13 cellular contexts compared by ENCODE assay signal in the genomic region with DNA sequence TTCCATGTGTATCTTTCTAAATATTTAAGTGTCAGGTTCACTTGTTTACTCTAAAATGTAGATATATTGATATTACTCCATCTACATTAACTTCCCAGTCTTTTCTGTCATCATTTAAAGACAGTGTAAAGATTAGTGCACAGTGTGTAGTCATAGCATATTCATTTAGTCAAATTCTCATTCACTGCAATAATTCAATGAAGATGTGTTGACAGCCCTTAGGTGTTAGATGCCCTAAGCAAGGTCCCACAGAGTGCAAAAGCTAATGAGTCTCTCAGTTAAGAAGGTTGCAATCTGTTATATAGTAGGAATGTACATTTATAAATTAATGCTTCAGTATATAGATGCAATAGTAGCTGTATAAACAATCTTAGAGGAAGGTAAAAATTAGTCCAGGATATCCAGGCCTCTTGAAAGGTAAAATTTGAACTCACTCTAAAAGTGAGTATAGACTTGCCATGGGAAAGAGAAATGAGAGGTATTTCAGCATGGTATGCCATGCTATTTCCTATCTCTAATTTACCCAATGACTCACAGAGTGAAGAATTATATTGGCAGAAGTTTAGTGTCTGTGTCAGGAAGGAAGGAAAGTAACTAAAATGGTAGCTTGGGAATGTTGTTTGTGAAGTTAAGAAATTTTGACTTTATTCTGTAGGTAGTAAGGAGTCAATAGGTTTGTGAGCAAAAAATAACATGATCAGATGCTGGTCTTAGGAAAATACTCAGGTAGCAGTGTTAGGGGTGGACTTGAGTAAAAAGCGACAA.
DNase-seq lines count a peak whose midpoint lies in the region; FAIRE-seq and TF ChIP-seq lines count a peak whose summit lies in the region.
"Had no signal": no experiment of that assay in that cellular context is flagged by ENCODE, and none has a peak within 500 bp of the region (broad histone marks: within the 10 kb centered on the region; RNA-seq: fewer than 3 reads in every experiment).

No MANE protein-coding gene starts in this region.

- H3K9me3 Mint-ChIP-seq in activated naive CD8-positive, alpha-beta T cell treated with anti-CD3 and anti-CD28 coated beads for 36 hours, result peaks cover 2% of the 10 kb centered on the region

- TF ChIP-seq POLR2A in GM12892 (IDR thresholded peaks at IDR 0.05; ENCODE audit: low read depth, low read length) (no peak), thyroid gland (IDR thresholded peaks at IDR 0.05) (no peak)

- DNase-seq in GM12892 (ENCODE audit: insufficient read length), result no peak
- no peak for DNase-seq in SK-N-SH
- DNase-seq in fibroblast of the aortic adventitia (ENCODE audit: low read depth), result peak; percentile 71
- peak; percentile 47 for DNase-seq in pulmonary artery endothelial cell (ENCODE audit: low read depth, low spot score)
- no peak for DNase-seq in thyroid gland
- DNase-seq in activated naive CD8-positive, alpha-beta T cell treated with anti-CD3 and anti-CD28 coated beads for 36 hours, result no peak
- DNase-seq in urothelium cell line (ENCODE audit: low spot score), result no peak
- DNase-seq in COLO668 (lab: John Stamatoyannopoulos, UW; ENCODE audit: unreplicated experiment), result no peak
- DNase-seq: activated T-cell treated with anti-CD3 and anti-CD28 coated beads, Interleukin-2, amount 50 U/mL, for 1 hour; NCI-H748 treated with DMSO at 0.1 percent for 48 hours; SIG-M5 had no signal

- TF ChIP-seq CTCF in SK-N-SH (IDR thresholded peaks at IDR 0.05) (no peak), fibroblast of the aortic adventitia (IDR thresholded peaks at IDR 0.05; ENCODE audit: insufficient read depth, low read length) (no peak), thyroid gland (IDR thresholded peaks at IDR 0.05) (no peak)

- intact Hi-C loops in thyroid gland (cut with DNase I), result no loop called here

- peaks cover 14% of the 10 kb centered on the region for H3F3A ChIP-seq in SK-N-SH (replicated peaks; ENCODE audit: insufficient read depth)

- CTCF ChIA-PET in SK-N-SH (lab: Yijun Ruan, JAX), result interaction anchor here (1.3 kb wide), 1 partner anchor 23 kb away, joined by 4 read pairs; no protein-coding TSS in a partner anchor

- peak overlapping the region; percentile 73; the same call in 1 of the 2 replicates for H2AFZ ChIP-seq in SK-N-SH (ENCODE audit: low read depth)

- FAIRE-seq in GM12892 (lab: Jason Lieb, UNC), result peak; percentile 50
- no peak for FAIRE-seq in urothelium cell line (lab: Jason Lieb, UNC)

- H3K4me1 Mint-ChIP-seq in activated naive CD8-positive, alpha-beta T cell treated with anti-CD3 and anti-CD28 coated beads for 36 hours, result no peaks in the 10 kb centered on the region

- H3K36me3 ChIP-seq in SK-N-SH (replicated peaks in 1 of 2; ENCODE audit: control insufficient read depth in 1 of 2, insufficient read depth in 2 of 2, low read length in 1 of 2) (no peaks in the 10 kb centered on the region), thyroid gland (no peaks in the 10 kb centered on the region)
- H3K36me3 ChIP-seq: ascending aorta had no signal

- H4K20me1 ChIP-seq in SK-N-SH (ENCODE audit: insufficient read depth), result no peaks in the 10 kb centered on the region

- no peaks in the 10 kb centered on the region for H3K79me2 ChIP-seq in SK-N-SH (ENCODE audit: insufficient read depth)

- H3K9me3 ChIP-seq in SK-N-SH (peaks cover 3% of the 10 kb centered on the region; the same call in 1 of the 2 replicates), thyroid gland (no peaks in the 10 kb centered on the region)
- H3K9me3 ChIP-seq: ascending aorta had no signal

- no peaks in the 10 kb centered on the region for H3K9me2 ChIP-seq in SK-N-SH

- H3K27me3 ChIP-seq in SK-N-SH (ENCODE audit: insufficient read depth) (no peaks in the 10 kb centered on the region), thyroid gland (no peaks in the 10 kb centered on the region)
- H3K27me3 ChIP-seq: ascending aorta had no signal

- H3K4me3 ChIP-seq in SK-N-SH (ENCODE audit: low read depth in 2 of 2, low read length in 1 of 2) (no peak overlapping the region), fibroblast of the aortic adventitia (ENCODE audit: low read depth, low read length) (no peak overlapping the region), thyroid gland (replicated peaks in 1 of 3) (no peak overlapping the region)
- H3K4me3 ChIP-seq: ascending aorta had no signal

- TF ChIP-seq EP300 in SK-N-SH (IDR thresholded peaks at IDR 0.05; ENCODE audit: borderline replicate concordance in 1 of 2, low read depth in 1 of 2, low read length in 1 of 2), result peak in 1 of 2 experiments; percentile 65; a peak in 2 of 4 replicates

- H3K27ac ChIP-seq in SK-N-SH (ENCODE audit: low read depth in 2 of 2, low read length in 1 of 2), result peak overlapping the region; percentile 69 to 74; a peak in 3 of 4 replicates
- H3K27ac ChIP-seq in thyroid gland, result no peak overlapping the region
- H3K27ac ChIP-seq: ascending aorta had no signal

- H3K9ac ChIP-seq in SK-N-SH, result no peak overlapping the region

- TF ChIP-seq RAD21 in SK-N-SH (IDR thresholded peaks at IDR 0.05; ENCODE audit: low read length), result no peak

- H3K4me3 Mint-ChIP-seq in activated naive CD8-positive, alpha-beta T cell treated with anti-CD3 and anti-CD28 coated beads for 36 hours, result no peak overlapping the region
- H3K4me3 Mint-ChIP-seq: natural killer cell treated with Interleukin-12 subunit alpha and Interleukin-12 subunit beta and Interleukin-15 and Interleukin-18, amount 100 ng/mL, for 72 hours had no signal

- H3K4me1 ChIP-seq in SK-N-SH (ENCODE audit: control insufficient read depth in 1 of 2, insufficient read depth in 2 of 2, low read depth in 1 of 2, low read length in 1 of 2) (0 out of 4 replicates have a peak, but pooled peaks cover 0 to 3% of the 10 kb centered on the region in 2 experiments), thyroid gland (peaks cover 0 to 7% of the 10 kb centered on the region in 2 donors)

- H3K36me3 Mint-ChIP-seq in activated naive CD8-positive, alpha-beta T cell treated with anti-CD3 and anti-CD28 coated beads for 36 hours, result no peaks in the 10 kb centered on the region
- H3K36me3 Mint-ChIP-seq: natural killer cell treated with Interleukin-12 subunit alpha and Interleukin-12 subunit beta and Interleukin-15 and Interleukin-18, amount 100 ng/mL, for 72 hours had no signal

- WGBS in SK-N-SH (ENCODE audit: low lambda C conversion rate), result 94% methylated on average over 1 of the region's 1 CpG
- WGBS in thyroid gland, 2 donors, result 97% methylated on average over 1 of the region's 1 CpG

- H3K4me2 ChIP-seq in SK-N-SH, result peak overlapping the region; percentile 11; the same call in 1 of the 2 replicates

- H3K27me3 Mint-ChIP-seq in activated naive CD8-positive, alpha-beta T cell treated with anti-CD3 and anti-CD28 coated beads for 36 hours, result peaks cover 14% of the 10 kb centered on the region
- H3K27me3 Mint-ChIP-seq: natural killer cell treated with Interleukin-12 subunit alpha and Interleukin-12 subunit beta and Interleukin-15 and Interleukin-18, amount 100 ng/mL, for 72 hours had no signal

- POLR2A ChIA-PET in SK-N-SH (lab: Yijun Ruan, JAX), result interaction anchor here (0.6 kb wide), 1 partner anchor 71 kb away, joined by 3 read pairs; no protein-coding TSS in a partner anchor

- H3K27ac Mint-ChIP-seq in activated naive CD8-positive, alpha-beta T cell treated with anti-CD3 and anti-CD28 coated beads for 36 hours, result no peak overlapping the region
- H3K27ac Mint-ChIP-seq: natural killer cell treated with Interleukin-12 subunit alpha and Interleukin-12 subunit beta and Interleukin-15 and Interleukin-18, amount 100 ng/mL, for 72 hours had no signal

TF ChIP-seq in SK-N-SH, 30 proteins besides CTCF, POLR2A, EP300 and RAD21:
- TF ChIP-seq FOSL2 (IDR thresholded peaks at IDR 0.05; ENCODE audit: borderline replicate concordance, low read depth) (peak; percentile 70), USF1 (IDR thresholded peaks at IDR 0.05; ENCODE audit: borderline replicate concordance, low read depth) (no peak), FOXJ3 (CRISPR knock-in tag; IDR thresholded peaks at IDR 0.05) (no peak), TEAD4 (IDR thresholded peaks at IDR 0.05; ENCODE audit: borderline replicate concordance, insufficient read depth) (peak; percentile 53; the same call in 1 of the 2 replicates), JUND (IDR thresholded peaks at IDR 0.05) (peak; percentile 69), POLR2AphosphoS5 (IDR thresholded peaks at IDR 0.05; ENCODE audit: low read depth, low read length) (0 out of 2 replicates have a peak, but pooled peaks have one; percentile 24), TCF12 (IDR thresholded peaks at IDR 0.05) (peak; percentile 59; the same call in 1 of the 2 replicates), YY1 (IDR thresholded peaks at IDR 0.05; ENCODE audit: low read depth) (peak; percentile 52; the same call in 1 of the 2 replicates), NFIC (IDR thresholded peaks at IDR 0.05; ENCODE audit: borderline replicate concordance) (peak; percentile 68)
- TF ChIP-seq, protein P1, sequence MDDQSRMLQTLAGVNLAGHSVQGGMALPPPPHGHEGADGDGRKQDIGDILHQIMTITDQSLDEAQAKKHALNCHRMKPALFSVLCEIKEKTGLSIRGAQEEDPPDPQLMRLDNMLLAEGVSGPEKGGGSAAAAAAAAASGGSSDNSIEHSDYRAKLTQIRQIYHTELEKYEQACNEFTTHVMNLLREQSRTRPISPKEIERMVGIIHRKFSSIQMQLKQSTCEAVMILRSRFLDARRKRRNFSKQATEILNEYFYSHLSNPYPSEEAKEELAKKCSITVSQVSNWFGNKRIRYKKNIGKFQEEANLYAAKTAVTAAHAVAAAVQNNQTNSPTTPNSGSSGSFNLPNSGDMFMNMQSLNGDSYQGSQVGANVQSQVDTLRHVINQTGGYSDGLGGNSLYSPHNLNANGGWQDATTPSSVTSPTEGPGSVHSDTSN (IDR thresholded peaks at IDR 0.05), result peak; percentile 60

Comparison
In these comparisons a context has a peak if more than half of its experiments do, and no peak if none do; other contexts are left out.
1. DNase-seq: peak in fibroblast of the aortic adventitia (single experiment) and pulmonary artery endothelial cell (single experiment); none in GM12892 (single experiment), SK-N-SH (single experiment), thyroid gland (0 of 2), activated naive CD8-positive, alpha-beta T cell treated with anti-CD3 and anti-CD28 coated beads for 36 hours (single experiment), urothelium cell line (single experiment) and COLO668 (single experiment).
2. H3K27ac ChIP-seq: peak in SK-N-SH (2 of 2); none in thyroid gland (0 of 3).